In the genomic region with DNA sequence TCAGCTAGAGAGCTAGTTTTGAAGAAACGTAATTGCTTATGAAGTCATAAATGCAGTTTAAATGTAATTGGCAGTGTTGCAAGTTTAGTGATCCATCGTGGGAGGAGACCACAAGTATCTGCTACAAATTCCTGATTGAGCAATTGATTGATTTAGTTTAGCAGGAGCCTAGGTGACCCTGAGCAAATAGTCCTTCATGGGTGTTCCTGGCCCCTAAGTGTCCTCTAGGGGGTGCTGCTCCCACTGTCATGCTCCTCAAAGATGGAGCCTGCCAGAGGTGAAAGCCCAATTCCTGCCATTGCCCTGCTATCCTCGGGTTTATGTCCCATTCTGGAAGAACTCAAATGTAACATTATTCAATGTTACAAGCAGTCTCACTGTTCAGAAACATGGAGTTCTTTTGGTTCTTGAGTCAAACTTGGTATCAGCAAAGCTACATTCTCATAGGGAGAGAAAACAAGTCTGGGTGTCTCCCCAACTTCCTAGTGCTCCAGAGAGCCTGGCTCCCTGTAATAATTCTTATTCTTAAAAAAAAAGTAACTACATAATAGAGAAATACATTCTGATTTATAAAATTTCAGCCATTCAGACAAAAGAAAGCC, we compare ENCODE assay signal across 2 cellular contexts.
TF ChIP-seq lines count a peak whose summit lies in the region.

No MANE protein-coding gene starts in this region.

TF ChIP-seq in A549, 52 proteins besides CTCF, POLR2A, EP300 and RAD21 (continued from another document):
- TF ChIP-seq, protein P1, sequence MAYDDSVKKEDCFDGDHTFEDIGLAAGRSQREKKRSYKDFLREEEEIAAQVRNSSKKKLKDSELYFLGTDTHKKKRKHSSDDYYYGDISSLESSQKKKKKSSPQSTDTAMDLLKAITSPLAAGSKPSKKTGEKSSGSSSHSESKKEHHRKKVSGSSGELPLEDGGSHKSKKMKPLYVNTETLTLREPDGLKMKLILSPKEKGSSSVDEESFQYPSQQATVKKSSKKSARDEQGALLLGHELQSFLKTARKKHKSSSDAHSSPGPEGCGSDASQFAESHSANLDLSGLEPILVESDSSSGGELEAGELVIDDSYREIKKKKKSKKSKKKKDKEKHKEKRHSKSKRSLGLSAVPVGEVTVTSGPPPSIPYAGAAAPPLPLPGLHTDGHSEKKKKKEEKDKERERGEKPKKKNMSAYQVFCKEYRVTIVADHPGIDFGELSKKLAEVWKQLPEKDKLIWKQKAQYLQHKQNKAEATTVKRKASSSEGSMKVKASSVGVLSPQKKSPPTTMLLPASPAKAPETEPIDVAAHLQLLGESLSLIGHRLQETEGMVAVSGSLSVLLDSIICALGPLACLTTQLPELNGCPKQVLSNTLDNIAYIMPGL (CRISPR knock-in tag; IDR thresholded peaks at IDR 0.05; ENCODE audit: borderline replicate concordance), result no peak

TF ChIP-seq in GM12878, 131 proteins besides CTCF, POLR2A, EP300 and RAD21 (continued from another document):
- TF ChIP-seq, protein P2, sequence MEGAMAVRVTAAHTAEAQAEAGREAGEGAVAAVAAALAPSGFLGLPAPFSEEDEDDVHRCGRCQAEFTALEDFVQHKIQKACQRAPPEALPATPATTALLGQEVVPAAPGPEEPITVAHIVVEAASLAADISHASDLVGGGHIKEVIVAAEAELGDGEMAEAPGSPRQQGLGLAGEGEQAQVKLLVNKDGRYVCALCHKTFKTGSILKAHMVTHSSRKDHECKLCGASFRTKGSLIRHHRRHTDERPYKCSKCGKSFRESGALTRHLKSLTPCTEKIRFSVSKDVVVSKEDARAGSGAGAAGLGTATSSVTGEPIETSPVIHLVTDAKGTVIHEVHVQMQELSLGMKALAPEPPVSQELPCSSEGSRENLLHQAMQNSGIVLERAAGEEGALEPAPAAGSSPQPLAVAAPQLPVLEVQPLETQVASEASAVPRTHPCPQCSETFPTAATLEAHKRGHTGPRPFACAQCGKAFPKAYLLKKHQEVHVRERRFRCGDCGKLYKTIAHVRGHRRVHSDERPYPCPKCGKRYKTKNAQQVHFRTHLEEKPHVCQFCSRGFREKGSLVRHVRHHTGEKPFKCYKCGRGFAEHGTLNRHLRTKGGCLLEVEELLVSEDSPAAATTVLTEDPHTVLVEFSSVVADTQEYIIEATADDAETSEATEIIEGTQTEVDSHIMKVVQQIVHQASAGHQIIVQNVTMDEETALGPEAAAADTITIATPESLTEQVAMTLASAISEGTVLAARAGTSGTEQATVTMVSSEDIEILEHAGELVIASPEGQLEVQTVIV (IDR thresholded peaks at IDR 0.05; ENCODE audit: borderline replicate concordance, partially characterized antibody), result no peak
TF ChIP-seq in GM12878: peak in this region for 6.
